Comparison of ENCODE assay signal across 8 cellular contexts in the genomic region with DNA sequence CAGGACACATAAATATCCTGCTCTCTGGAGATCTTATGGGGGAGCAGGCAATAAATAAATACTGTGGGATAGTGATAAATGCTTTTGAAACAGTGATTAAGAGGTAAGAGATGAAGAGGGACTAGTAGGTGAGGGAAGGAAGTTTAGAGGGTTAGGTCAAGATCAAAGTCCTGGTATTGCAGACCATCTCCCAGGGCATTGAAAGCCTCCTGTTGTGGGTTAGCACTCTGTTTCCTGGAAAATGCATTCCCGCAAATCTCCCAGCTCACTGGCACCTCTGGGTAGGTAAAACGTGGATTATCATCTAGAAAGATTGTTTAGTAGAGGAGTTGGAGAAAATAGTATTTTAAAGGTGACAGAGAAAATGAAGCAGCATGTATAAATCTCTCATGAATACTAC. TPM values are rescaled to one million over a fixed set of nuclear protein-coding genes. Genes with fewer than 3 reads are reported as not detected.
A peak's percentile ranks its signal among the peaks of the same experiment; 100 is the strongest.
DNase-seq lines count a peak whose midpoint lies in the region; ATAC-seq, FAIRE-seq and TF ChIP-seq lines count a peak whose summit lies in the region.

No MANE protein-coding gene starts in this region.

- H3K36me3 ChIP-seq in BLaER1 treated with 17β-estradiol and CSF1 and Interleukin-3, amounts not matched to agents 10 nM and 100 nM = peaks cover 0 to 12% (median 0%) of the 10 kb centered on the region in 11 experiments; a peak in 3 of 22 replicates
- H3K36me3 ChIP-seq in HUES6 (ENCODE audit: control insufficient read depth, insufficient read depth, low read length) = no peaks in the 10 kb centered on the region
- H3K36me3 ChIP-seq in K562 (ENCODE audit: control insufficient read depth, insufficient read depth, low read length) = no peaks in the 10 kb centered on the region; the same call in 2 of the 3 replicates
- H3K36me3 ChIP-seq in tibial artery = no peaks in the 10 kb centered on the region

- no peak for TF ChIP-seq EP300 in K562 (IDR thresholded peaks at IDR 0.05; ENCODE audit: low read length)

- H3K4me3 ChIP-seq in BLaER1 treated with 17β-estradiol and CSF1 and Interleukin-3, amounts not matched to agents 10 nM and 100 nM = peak overlapping the region; percentile 75 to 97 (median 93); a peak in 19 of 20 replicates
- H3K4me3 ChIP-seq in HUES6 (ENCODE audit: low read depth, low read length) (peak overlapping the region; percentile 82), K562 (peak overlapping the region; percentile 68; the same call in 1 of the 2 replicates), tibial artery (peak overlapping the region in 1 of 2 donors; percentile 85)

- H3K4me2 ChIP-seq in BLaER1 treated with 17β-estradiol and CSF1 and Interleukin-3, amounts not matched to agents 10 nM and 100 nM = peak overlapping the region; percentile 74 to 98 (median 89)
- peak overlapping the region; percentile 83; the same call in 1 of the 2 replicates for H3K4me2 ChIP-seq in K562 (ENCODE audit: insufficient read depth, low read length)

- TF ChIP-seq CTCF in K562 (IDR thresholded peaks at IDR 0.05 in 2 of 3, conservative IDR thresholded peaks at IDR 0.05 in 1 of 3; ENCODE audit: insufficient read depth in 2 of 3, low read depth in 1 of 3, low read length in 3 of 3) (no peak), tibial artery (IDR thresholded peaks at IDR 0.05) (no peak)

- H3K27me3 ChIP-seq in BLaER1 treated with 17β-estradiol and CSF1 and Interleukin-3, amounts not matched to agents 10 nM and 100 nM = peaks cover 0 to 11% (median 0%) of the 10 kb centered on the region in 11 experiments; a peak in 4 of 22 replicates
- peaks cover 10% of the 10 kb centered on the region for H3K27me3 ChIP-seq in HUES6 (ENCODE audit: control insufficient read depth, insufficient read depth, low read length)
- no peaks in the 10 kb centered on the region for H3K27me3 ChIP-seq in K562 (ENCODE audit: control insufficient read depth in 2 of 2, insufficient read depth in 2 of 2, low read length in 2 of 2)
- no peaks in the 10 kb centered on the region for H3K27me3 ChIP-seq in tibial artery

- no peaks in the 10 kb centered on the region for H3K36me3 Mint-ChIP-seq in naive B cell

- POLR2A ChIA-PET in K562 (lab: Yijun Ruan, JAX) = no interaction called here

- peak overlapping the region in 6 of 11 experiments; percentile 87 to 93 (median 88); a peak in 7 of 22 replicates for H3K27ac ChIP-seq in BLaER1 treated with 17β-estradiol and CSF1 and Interleukin-3, amounts not matched to agents 10 nM and 100 nM
- no peak overlapping the region for H3K27ac ChIP-seq in HUES6 (ENCODE audit: low read depth, low read length)
- no peak overlapping the region for H3K27ac ChIP-seq in K562 (ENCODE audit: extremely low read depth, low read depth, low read length)
- H3K27ac ChIP-seq in tibial artery = peak overlapping the region in 1 of 2 donors; percentile 85

- no peaks in the 10 kb centered on the region for H3K9me1 ChIP-seq in K562 (ENCODE audit: control insufficient read depth, insufficient read depth, low read length)

- H3K27me3 Mint-ChIP-seq in naive B cell = no peaks in the 10 kb centered on the region

- TF ChIP-seq RAD21 in K562 (CRISPR knock-in tag; conservative IDR thresholded peaks at IDR 0.05 in 1 of 2, IDR thresholded peaks at IDR 0.05 in 1 of 2) = no peak

- CTCF ChIA-PET in K562 (lab: Yijun Ruan, JAX; ENCODE audit: low intra/inter-chr PET ratio) = no interaction called here

- peaks cover 60 to 70% (median 65%) of the 10 kb centered on the region in 10 experiments for H3K4me1 ChIP-seq in BLaER1 treated with 17β-estradiol and CSF1 and Interleukin-3, amounts not matched to agents 10 nM and 100 nM
- H3K4me1 ChIP-seq in HUES6 (ENCODE audit: control insufficient read depth, insufficient read depth, low read length) = peaks cover 41% of the 10 kb centered on the region
- H3K4me1 ChIP-seq in K562 (replicated peaks in 1 of 2; ENCODE audit: control insufficient read depth in 2 of 2, insufficient read depth in 2 of 2, low read length in 2 of 2) = peaks cover 28 to 36% of the 10 kb centered on the region in 2 experiments; a peak in 4 of 5 replicates
- H3K4me1 ChIP-seq in tibial artery = peaks cover 0 to 50% (median 3%) of the 10 kb centered on the region in 4 donors

- H3K9ac ChIP-seq in BLaER1 treated with 17β-estradiol and CSF1 and Interleukin-3, amounts not matched to agents 10 nM and 100 nM = peak overlapping the region; percentile 92 to 94 (median 93); a peak in 20 of 22 replicates
- H3K9ac ChIP-seq in HUES6 (ENCODE audit: low read length) = no peak overlapping the region
- H3K9ac ChIP-seq in K562 (ENCODE audit: insufficient read depth in 1 of 2, low read depth in 2 of 2, low read length in 2 of 2) = no peak overlapping the region

- no peak overlapping the region for H2AFZ ChIP-seq in K562 (ENCODE audit: low read depth, low read length)

- no peaks in the 10 kb centered on the region for H3K9me3 Mint-ChIP-seq in naive B cell

- H4K20me1 ChIP-seq in BLaER1 treated with 17β-estradiol and CSF1 and Interleukin-3, amounts not matched to agents 10 nM and 100 nM = peaks cover 9 to 41% (median 21%) of the 10 kb centered on the region in 11 experiments; a peak in 14 of 22 replicates
- H4K20me1 ChIP-seq in K562 (replicated peaks; ENCODE audit: control insufficient read depth, insufficient read depth, low read length) = peaks cover 13% of the 10 kb centered on the region

- TF ChIP-seq POLR2A in K562 (conservative IDR thresholded peaks at IDR 0.05) = no peak

- intact Hi-C loops in K562 (cut with micrococcal nuclease) = loop anchor here (5.0 kb wide), 1 partner anchor 36 kb away; no protein-coding TSS in a partner anchor
- intact Hi-C loops in tibial artery (cut with DNase I; ENCODE audit: low total_unique reads) = no loop called here

- H3K79me2 ChIP-seq in K562 (ENCODE audit: control insufficient read depth, insufficient read depth, low read length) = peaks cover 42% of the 10 kb centered on the region

- DNase-seq in K562 (ENCODE audit: extremely low read depth in 1 of 4, low spot score in 3 of 4) = no peak
- DNase-seq in naive B cell = no peak
- DNase-seq in tibial artery = no peak
- DNase-seq in SK-N-DZ (ENCODE audit: low spot score) = no peak

- ATAC-seq in K562 (no peak), naive B cell (ENCODE audit: low read depth in 2 of 2) (no peak), HG03196 (IDR thresholded peaks at IDR 0.05; ENCODE audit: unreplicated experiment) (no peak), GM21737 (IDR thresholded peaks at IDR 0.05; ENCODE audit: unreplicated experiment) (no peak)

- in situ Hi-C loops in K562 (cut with MboI) = no loop called here

- BruUV-seq in K562 (replicated peaks; lab: Mats Ljungman, UMichigan) = no TSS peak

- WGBS in K562 (ENCODE audit: insufficient coverage, low coverage, missing lambda C conversion rate) = 24% methylated on average over 2 of the region's 2 CpGs

- peaks cover 43 to 68% (median 49%) of the 10 kb centered on the region in 3 donors for H3K4me1 Mint-ChIP-seq in naive B cell

- H3K4me3 Mint-ChIP-seq in naive B cell = peak overlapping the region; percentile 82 to 98 (median 92)

- H3K9me3 ChIP-seq in BLaER1 treated with 17β-estradiol and CSF1 and Interleukin-3, amounts not matched to agents 10 nM and 100 nM (replicated peaks in 1 of 11) = no peaks in the 10 kb centered on the region
- no peaks in the 10 kb centered on the region for H3K9me3 ChIP-seq in HUES6 (ENCODE audit: control insufficient read depth, insufficient read depth, low read depth, low read length)
- no peaks in the 10 kb centered on the region for H3K9me3 ChIP-seq in K562 (replicated peaks; ENCODE audit: control insufficient read depth, insufficient read depth, low read depth, low read length)
- no peaks in the 10 kb centered on the region for H3K9me3 ChIP-seq in tibial artery

- FAIRE-seq in K562 (lab: Jason Lieb, UNC) = no peak

- H3K27ac Mint-ChIP-seq in naive B cell = peak overlapping the region in 4 of 6 donors; percentile 41 to 87 (median 66)

RNA-seq across cellular contexts. Expression of a gene that starts 2.2 kb away (rescaled TPM):
- 50.4 and 67.3 TPM in 2 replicates for total RNA-seq in K562 (2011; cell fraction: chromatin; rRNA removed; ENCODE audit: low replicate concordance)
- 12.7 and 16.2 TPM in 2 replicates for total RNA-seq in K562 (2011; cell fraction: nucleolus; rRNA removed)
- total RNA-seq in K562 (2011; cell fraction: nucleoplasm; rRNA removed) = 27.6 and 33.9 TPM in 2 replicates
- 9.4 and 10.4 TPM in 2 replicates for total RNA-seq in K562 (2014; rRNA removed)
- total RNA-seq in K562 (2014; rRNA removed; fragmentation: Illumina TruSeq; extraction: Trizol) = 15.5 and 18.0 TPM in 2 replicates
- 12.7 and 14.4 TPM in 2 replicates for total RNA-seq in K562 (2015; rRNA removed; fragmentation: Illumina TruSeq; extraction: Trizol)
- 12.6 and 14.4 TPM in 2 replicates for total RNA-seq in K562 (2021)
- 21.9 and 23.4 TPM in 2 replicates for polyA plus RNA-seq in K562 (2011; rRNA removed)
- 2.3 and 9.1 TPM in 2 replicates for polyA plus RNA-seq in K562 (2011; cell fraction: cytosol; rRNA removed)
- 13.5 and 17.9 TPM in 2 replicates for polyA plus RNA-seq in K562 (2011; cell fraction: nucleus; rRNA removed)
- 6.5 and 10.3 TPM in 2 replicates for polyA plus RNA-seq in K562 (2012)
- polyA plus RNA-seq in K562 (2014; fragmentation: Illumina TruSeq; extraction: Trizol) = 10.4 and 13.3 TPM in 2 replicates
- polyA plus RNA-seq in K562 (2014; fragmentation: Nextera tagmentation; extraction: Ambion mirVana) = 1 to 10 TPM; 2.5 TPM
- 9.5 and 9.6 TPM in 2 replicates for polyA plus RNA-seq in K562 (2014; rRNA removed)
- 57.4 and 75.6 TPM in 2 replicates for polyA minus RNA-seq in K562 (2011; rRNA and poly(A)+ RNA removed)
- 14.9 and 15.0 TPM in 2 replicates for polyA minus RNA-seq in K562 (2011; cell fraction: cytosol; rRNA and poly(A)+ RNA removed)
- 11.8 and 26.8 TPM in 2 replicates for polyA minus RNA-seq in K562 (2011; cell fraction: nucleus; rRNA and poly(A)+ RNA removed)
- polyA plus RNA-seq in naive B cell (ENCODE audit: low read depth in 6 of 6) = 10 to 100 TPM; 10.8 to 28.1 (median 16.8) TPM
- polyA plus RNA-seq in SK-N-DZ (2014; cell fraction: cytosol; rRNA removed) = 7.5 and 8.8 TPM in 2 replicates
- polyA plus RNA-seq in SK-N-DZ (2014; cell fraction: nucleus; rRNA removed) = 8.7 and 10.4 TPM in 2 replicates

RNA-seq across cellular contexts. Expression of a gene that starts 7.8 kb away (rescaled TPM):
- 13.8 and 79.1 TPM in 2 replicates for total RNA-seq in K562 (2011; cell fraction: chromatin; rRNA removed; ENCODE audit: low replicate concordance)
- 7.0 and 11.4 TPM in 2 replicates for total RNA-seq in K562 (2011; cell fraction: nucleolus; rRNA removed)
- 19.9 and 32.4 TPM in 2 replicates for total RNA-seq in K562 (2011; cell fraction: nucleoplasm; rRNA removed)
- total RNA-seq in K562 (2014; rRNA removed) (19.9 and 22.0 TPM in 2 replicates), K562 (2014; rRNA removed; fragmentation: Illumina TruSeq; extraction: Trizol) (57.7 and 68.7 TPM in 2 replicates), K562 (2015; rRNA removed; fragmentation: Illumina TruSeq; extraction: Trizol) (51.3 and 57.5 TPM in 2 replicates), K562 (2021) (42.7 and 44.6 TPM in 2 replicates)
- polyA plus RNA-seq in K562 (2011; rRNA removed) (48.0 and 57.8 TPM in 2 replicates), K562 (2014; fragmentation: Illumina TruSeq; extraction: Trizol) (35.7 and 44.4 TPM in 2 replicates), K562 (2014; fragmentation: Nextera tagmentation; extraction: Ambion mirVana) (10 to 100 TPM; 17.3 to 42.7 TPM), K562 (2014; rRNA removed) (21.3 and 24.6 TPM in 2 replicates), naive B cell (ENCODE audit: low read depth in 6 of 6) (10 to 100 TPM; 77.4 to 97.8 (median 84.9) TPM)
- 9.1 and 19.2 TPM in 2 replicates for polyA plus RNA-seq in K562 (2011; cell fraction: cytosol; rRNA removed)
- 14.3 and 16.2 TPM in 2 replicates for polyA plus RNA-seq in K562 (2011; cell fraction: nucleus; rRNA removed)
- polyA plus RNA-seq in K562 (2012) = 23.9 and 27.7 TPM in 2 replicates
- polyA minus RNA-seq in K562 (2011; rRNA and poly(A)+ RNA removed) = 82.2 and 111 TPM in 2 replicates
- polyA minus RNA-seq in K562 (2011; cell fraction: cytosol; rRNA and poly(A)+ RNA removed) = 22.3 and 34.3 TPM in 2 replicates
- polyA minus RNA-seq in K562 (2011; cell fraction: nucleus; rRNA and poly(A)+ RNA removed) = 14.9 and 27.8 TPM in 2 replicates
- polyA plus RNA-seq in SK-N-DZ (2014; cell fraction: cytosol; rRNA removed) = 18.7 and 21.0 TPM in 2 replicates
- polyA plus RNA-seq in SK-N-DZ (2014; cell fraction: nucleus; rRNA removed) = 6.9 and 8.7 TPM in 2 replicates

Comparison
In these comparisons a context has a peak if more than half of its experiments do, and no peak if none do; other contexts are left out.
1. H3K27ac ChIP-seq: peak in BLaER1 treated with 17β-estradiol and CSF1 and Interleukin-3, amounts not matched to agents 10 nM and 100 nM (6 of 11); none in HUES6 (single experiment) and K562 (single experiment).
2. H3K9ac ChIP-seq: peak in BLaER1 treated with 17β-estradiol and CSF1 and Interleukin-3, amounts not matched to agents 10 nM and 100 nM (11 of 11); none in HUES6 (single experiment) and K562 (0 of 2).